21 cellular contexts compared by ENCODE assay signal in genomic region chr3:52461874-52462273, GRCh38. TPM values are rescaled to one million over a fixed set of nuclear protein-coding genes. Genes with fewer than 3 reads are reported as not detected.
"Had no signal": no experiment of that assay in that cellular context is flagged by ENCODE, and none has a peak within 500 bp of the region (broad histone marks: within the 10 kb centered on the region; RNA-seq: fewer than 3 reads in every experiment).

No MANE protein-coding gene starts in this region.

- H3K4me3 ChIP-seq: coronary artery, left ventricle myocardium inferior, right lobe of liver, upper lobe of left lung had no signal

- H3K9me3 ChIP-seq: left ventricle myocardium inferior, right lobe of liver, upper lobe of left lung had no signal

- DNase-seq: activated B cell treated with CpG ODN at 0.5 μM for 24 hours; activated CD4-positive, alpha-beta memory T cell treated with anti-CD3 and anti-CD28 coated beads for 36 hours; activated CD4-positive, alpha-beta T cell treated with anti-CD3 and anti-CD28 coated beads for 48 hours; activated naive CD4-positive, alpha-beta T cell treated with Interleukin-2 at 50 U/mL for 16 hours; activated naive CD8-positive, alpha-beta T cell treated with anti-CD3 and anti-CD28 coated beads for 36 hours; activated T-cell treated with anti-CD3 and anti-CD28 coated beads, Interleukin-2, amount 50 U/mL, for 48 hours; amniotic stem cell; endodermal cell; foreskin keratinocyte; immature natural killer cell; kidney glomerular epithelial cell; left ventricle myocardium inferior; right lobe of liver; small intestine; stimulated activated naive B cell treated with anti-CD40 and anti-IgM and Interleukin-4, amounts not matched to agents 10 μg/mL and 1 μg/mL and 100 μg/mL, for 72 hours; T-helper 9 cell; upper lobe of left lung had no signal

- H3K27me3 ChIP-seq: foreskin keratinocyte, right lobe of liver, upper lobe of left lung had no signal

- H3K27ac ChIP-seq: coronary artery, foreskin keratinocyte, left ventricle myocardium inferior, right lobe of liver, upper lobe of left lung had no signal

RNA-seq across cellular contexts. Expression of gene TNNC1, which starts 8.0 kb away (rescaled TPM):
- total RNA-seq: activated B cell treated with CpG ODN at 0.5 μM for 24 hours; foreskin keratinocyte; lung microvascular endothelial cell; natural killer cell treated with Interleukin-12 subunit alpha and Interleukin-12 subunit beta and Interleukin-15 and Interleukin-18, amount 100 ng/mL, for 72 hours had no signal
- polyA plus RNA-seq: immature natural killer cell had no signal

RNA-seq across cellular contexts. Expression of gene SEMA3G, which starts 17.0 kb away (rescaled TPM):
- total RNA-seq: activated B cell treated with CpG ODN at 0.5 μM for 24 hours; T-helper 1 cell treated with Interleukin-12 subunit alpha and Interleukin-12 subunit beta and Interleukin-4 antibody, amounts not matched to agents 30 ng/mL and 1 ng/mL, for 36 hours had no signal
- polyA plus RNA-seq: immature natural killer cell had no signal

RNA-seq across cellular contexts. Expression of gene STAB1, which starts 33.3 kb away (rescaled TPM):
- total RNA-seq: foreskin keratinocyte had no signal
